Comparison of ENCODE assay signal across 1 cellular context in the genomic region with DNA sequence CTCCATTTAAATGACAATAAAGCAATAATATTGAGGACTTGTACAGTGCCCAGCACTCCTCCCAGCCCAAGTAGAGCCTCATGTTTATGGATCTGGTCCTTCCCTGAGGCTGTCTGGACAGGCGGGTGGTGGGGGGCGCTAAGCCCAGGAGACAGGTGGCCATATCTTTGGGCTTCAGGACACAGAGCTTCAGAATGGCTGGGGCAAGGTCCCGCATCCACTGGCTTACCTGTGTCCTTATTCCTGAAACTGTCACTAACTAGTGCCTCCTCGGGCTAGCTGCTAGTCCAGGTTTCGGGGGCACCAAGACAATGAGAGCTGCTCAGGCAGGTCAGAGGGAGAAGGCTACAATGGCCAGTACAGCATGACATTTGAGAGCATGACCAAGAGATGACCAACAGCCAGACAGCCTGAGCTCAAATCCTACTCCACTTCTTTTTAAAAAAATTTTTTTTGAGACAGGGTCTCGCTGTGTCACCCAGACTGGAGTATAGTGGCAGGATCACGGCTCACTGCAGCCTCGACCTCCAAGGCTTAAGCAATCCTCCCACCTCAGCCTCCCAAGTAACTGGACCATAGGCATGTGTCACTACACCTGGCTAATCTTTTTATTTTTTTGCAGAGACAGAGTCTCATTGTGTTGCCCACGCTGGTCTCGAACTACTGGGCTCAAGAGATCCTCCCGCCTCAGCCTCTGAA.
TF ChIP-seq lines count a peak whose summit lies in the region.

No MANE protein-coding gene starts in this region.

TF ChIP-seq in K562, 482 proteins besides CTCF, POLR2A, EP300 and RAD21:
- no peak for TF ChIP-seq ASH1L (IDR thresholded peaks at IDR 0.05; ENCODE audit: borderline replicate concordance, low read depth, partially characterized antibody)
- TF ChIP-seq RB1 (IDR thresholded peaks at IDR 0.05; ENCODE audit: low read depth) = no peak
- TF ChIP-seq, protein P1, sequence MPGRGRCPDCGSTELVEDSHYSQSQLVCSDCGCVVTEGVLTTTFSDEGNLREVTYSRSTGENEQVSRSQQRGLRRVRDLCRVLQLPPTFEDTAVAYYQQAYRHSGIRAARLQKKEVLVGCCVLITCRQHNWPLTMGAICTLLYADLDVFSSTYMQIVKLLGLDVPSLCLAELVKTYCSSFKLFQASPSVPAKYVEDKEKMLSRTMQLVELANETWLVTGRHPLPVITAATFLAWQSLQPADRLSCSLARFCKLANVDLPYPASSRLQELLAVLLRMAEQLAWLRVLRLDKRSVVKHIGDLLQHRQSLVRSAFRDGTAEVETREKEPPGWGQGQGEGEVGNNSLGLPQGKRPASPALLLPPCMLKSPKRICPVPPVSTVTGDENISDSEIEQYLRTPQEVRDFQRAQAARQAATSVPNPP (IDR thresholded peaks at IDR 0.05; ENCODE audit: borderline replicate concordance, insufficient read depth, insufficient read length) = no peak
- TF ChIP-seq RFX7 (CRISPR knock-in tag; IDR thresholded peaks at IDR 0.05) = no peak
- no peak for TF ChIP-seq RBM15 (IDR thresholded peaks at IDR 0.05; ENCODE audit: insufficient read depth, low read length)
- TF ChIP-seq BRCA1 (IDR thresholded peaks at IDR 0.05) = no peak
- TF ChIP-seq BRCA1 (CRISPR knock-in tag; IDR thresholded peaks at IDR 0.05) = no peak
- no peak for TF ChIP-seq CXXC5 (CRISPR knock-in tag; IDR thresholded peaks at IDR 0.05)
- no peak for TF ChIP-seq ZNF551 (CRISPR knock-in tag; IDR thresholded peaks at IDR 0.05)
- no peak for TF ChIP-seq TFAM (CRISPR knock-in tag; conservative IDR thresholded peaks at IDR 0.05)
- TF ChIP-seq, protein P2, sequence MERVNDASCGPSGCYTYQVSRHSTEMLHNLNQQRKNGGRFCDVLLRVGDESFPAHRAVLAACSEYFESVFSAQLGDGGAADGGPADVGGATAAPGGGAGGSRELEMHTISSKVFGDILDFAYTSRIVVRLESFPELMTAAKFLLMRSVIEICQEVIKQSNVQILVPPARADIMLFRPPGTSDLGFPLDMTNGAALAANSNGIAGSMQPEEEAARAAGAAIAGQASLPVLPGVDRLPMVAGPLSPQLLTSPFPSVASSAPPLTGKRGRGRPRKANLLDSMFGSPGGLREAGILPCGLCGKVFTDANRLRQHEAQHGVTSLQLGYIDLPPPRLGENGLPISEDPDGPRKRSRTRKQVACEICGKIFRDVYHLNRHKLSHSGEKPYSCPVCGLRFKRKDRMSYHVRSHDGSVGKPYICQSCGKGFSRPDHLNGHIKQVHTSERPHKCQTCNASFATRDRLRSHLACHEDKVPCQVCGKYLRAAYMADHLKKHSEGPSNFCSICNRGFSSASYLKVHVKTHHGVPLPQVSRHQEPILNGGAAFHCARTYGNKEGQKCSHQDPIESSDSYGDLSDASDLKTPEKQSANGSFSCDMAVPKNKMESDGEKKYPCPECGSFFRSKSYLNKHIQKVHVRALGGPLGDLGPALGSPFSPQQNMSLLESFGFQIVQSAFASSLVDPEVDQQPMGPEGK (CRISPR knock-in tag; IDR thresholded peaks at IDR 0.05; ENCODE audit: borderline replicate concordance) = no peak
TF ChIP-seq in K562: peak in this region for 0.
